In genomic region chr4:126564283-126564854, GRCh38 we compare ENCODE assay signal across 26 cellular contexts.
"Had no signal": no experiment of that assay in that cellular context is flagged by ENCODE, and none has a peak within 500 bp of the region (broad histone marks: within the 10 kb centered on the region; RNA-seq: fewer than 3 reads in every experiment).

No MANE protein-coding gene starts in this region.

- H3K36me3 Mint-ChIP-seq: activated CD8-positive, alpha-beta memory T cell treated with anti-CD3 and anti-CD28 coated beads, Interleukin-2, amount 10 ng/mL, durations not matched to agents 7 days and 5 days; type B pancreatic cell had no signal

- H3K4me3 Mint-ChIP-seq: activated CD4-positive, alpha-beta T cell treated with anti-CD3 and anti-CD28 coated beads, Interleukin-2, amount 10 ng/mL, durations not matched to agents 7 days and 5 days; activated CD8-positive, alpha-beta memory T cell treated with anti-CD3 and anti-CD28 coated beads, Interleukin-2, amount 10 ng/mL, durations not matched to agents 7 days and 5 days; activated CD8-positive, alpha-beta T cell treated with anti-CD3 and anti-CD28 coated beads for 36 hours; activated naive CD8-positive, alpha-beta T cell treated with anti-CD3 and anti-CD28 coated beads, Interleukin-2, amount 50 U/mL, for 24 hours; endodermal cell; neural crest cell; type B pancreatic cell had no signal

- H3K4me1 ChIP-seq: heart right ventricle, lower lobe of right lung had no signal

- ATAC-seq: activated CD8-positive, alpha-beta memory T cell treated with anti-CD3 and anti-CD28 coated beads, Interleukin-2, amount 10 ng/mL, durations not matched to agents 7 days and 5 days; activated CD8-positive, alpha-beta T cell treated with anti-CD3 and anti-CD28 coated beads for 36 hours; activated naive CD8-positive, alpha-beta T cell treated with anti-CD3 and anti-CD28 coated beads, Interleukin-2, amount 50 U/mL, for 24 hours; heart right ventricle; left cardiac atrium; lower lobe of right lung; mucosa of descending colon had no signal

- H3K36me3 ChIP-seq: heart right ventricle, lower lobe of right lung, thoracic aorta had no signal

- H3K4me3 ChIP-seq: heart right ventricle, lower lobe of right lung, mucosa of descending colon, thoracic aorta had no signal

- DNase-seq: activated CD4-positive, alpha-beta T cell treated with anti-CD3 and anti-CD28 coated beads, Interleukin-2, amount 10 ng/mL, durations not matched to agents 7 days and 5 days; activated CD4-positive, CD25-positive, alpha-beta regulatory T cell treated with anti-CD3 and anti-CD28 coated beads, Interleukin-2, amount 50 U/mL, for 72 hours; activated CD8-positive, alpha-beta memory T cell treated with anti-CD3 and anti-CD28 coated beads, Interleukin-2, amount 10 ng/mL, durations not matched to agents 7 days and 5 days; activated CD8-positive, alpha-beta T cell treated with anti-CD3 and anti-CD28 coated beads for 36 hours; activated effector memory CD4-positive, alpha-beta T cell treated with anti-CD3 and anti-CD28 coated beads, Interleukin-2, amount 50 U/mL, for 16 hours; activated naive CD4-positive, alpha-beta T cell treated with anti-CD3 and anti-CD28 coated beads, Interleukin-2, amount 50 U/mL, for 16 hours; activated naive CD8-positive, alpha-beta T cell treated with anti-CD3 and anti-CD28 coated beads, Interleukin-2, amount 50 U/mL, for 24 hours; activated T-cell treated with anti-CD3 and anti-CD28 coated beads for 4 hours; cortex of kidney; endodermal cell; heart right ventricle; islet precursor cell; left cardiac atrium; lower lobe of right lung; mesendoderm; mucosa of descending colon; retina; stimulated activated CD4-positive, alpha-beta T cell treated with anti-CD3 and anti-CD28 coated beads, Interleukin-4, amount 100 ng/mL, for 1 hour; stimulated activated naive CD4-positive, alpha-beta T cell treated with Interleukin-2 at 50 U/mL for 16 hours; T-helper 2 cell had no signal

- H3K27me3 ChIP-seq: heart right ventricle had no signal

- H3K27ac Mint-ChIP-seq: activated CD4-positive, alpha-beta T cell treated with anti-CD3 and anti-CD28 coated beads, Interleukin-2, amount 10 ng/mL, durations not matched to agents 7 days and 5 days; activated CD8-positive, alpha-beta memory T cell treated with anti-CD3 and anti-CD28 coated beads, Interleukin-2, amount 10 ng/mL, durations not matched to agents 7 days and 5 days; activated CD8-positive, alpha-beta T cell treated with anti-CD3 and anti-CD28 coated beads for 36 hours; activated naive CD8-positive, alpha-beta T cell treated with anti-CD3 and anti-CD28 coated beads, Interleukin-2, amount 50 U/mL, for 24 hours; endodermal cell; progenitor cell of endocrine pancreas; type B pancreatic cell had no signal

- H3K9me3 Mint-ChIP-seq: endodermal cell had no signal

- H3K9me3 ChIP-seq: lower lobe of right lung, mucosa of descending colon, thoracic aorta had no signal

- H3K4me1 Mint-ChIP-seq: activated CD4-positive, alpha-beta T cell treated with anti-CD3 and anti-CD28 coated beads, Interleukin-2, amount 10 ng/mL, durations not matched to agents 7 days and 5 days; activated CD8-positive, alpha-beta memory T cell treated with anti-CD3 and anti-CD28 coated beads, Interleukin-2, amount 10 ng/mL, durations not matched to agents 7 days and 5 days; activated naive CD8-positive, alpha-beta T cell treated with anti-CD3 and anti-CD28 coated beads, Interleukin-2, amount 50 U/mL, for 24 hours; endodermal cell had no signal

- H3K27ac ChIP-seq: epithelial cell of prostate, heart right ventricle, lower lobe of right lung, thoracic aorta, VCaP had no signal

- H3K27me3 Mint-ChIP-seq: activated CD4-positive, alpha-beta T cell treated with anti-CD3 and anti-CD28 coated beads, Interleukin-2, amount 10 ng/mL, durations not matched to agents 7 days and 5 days; activated CD8-positive, alpha-beta memory T cell treated with anti-CD3 and anti-CD28 coated beads, Interleukin-2, amount 10 ng/mL, durations not matched to agents 7 days and 5 days; activated CD8-positive, alpha-beta T cell treated with anti-CD3 and anti-CD28 coated beads for 36 hours; activated naive CD8-positive, alpha-beta T cell treated with anti-CD3 and anti-CD28 coated beads, Interleukin-2, amount 50 U/mL, for 24 hours; progenitor cell of endocrine pancreas; type B pancreatic cell had no signal
